ENCODE assay signal across 10 cellular contexts in the genomic region with DNA sequence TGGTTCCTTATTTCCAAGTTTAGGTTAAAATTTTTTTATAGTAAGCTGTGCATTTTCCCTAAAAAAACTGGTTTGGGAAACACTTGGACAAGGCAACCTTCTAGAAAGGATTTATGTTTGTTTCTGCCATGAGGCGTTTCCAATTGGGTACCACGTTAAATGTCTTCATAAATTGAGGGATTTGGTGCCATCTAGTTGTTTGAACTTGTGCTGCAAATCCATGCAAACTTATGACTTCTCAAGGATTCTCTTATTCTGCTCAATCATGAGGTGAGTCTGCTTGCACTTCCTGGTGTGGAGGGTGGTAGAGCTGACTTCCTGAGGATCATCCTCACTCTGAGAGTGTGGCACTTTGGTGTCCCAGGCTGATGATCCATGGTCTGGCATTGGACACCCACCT.
DNase-seq lines count a peak whose midpoint lies in the region; ATAC-seq and TF ChIP-seq lines count a peak whose summit lies in the region.
"Had no signal": no experiment of that assay in that cellular context is flagged by ENCODE, and none has a peak within 500 bp of the region (broad histone marks: within the 10 kb centered on the region; RNA-seq: fewer than 3 reads in every experiment).

No MANE protein-coding gene starts in this region.

- H3K9me3 Mint-ChIP-seq in HFFc6 = peaks cover 1% of the 10 kb centered on the region
- H3K9me3 Mint-ChIP-seq in Calu3 (ENCODE audit: low read depth, unreplicated experiment) = peaks cover under 1% of the 10 kb centered on the region

- peaks cover 44% of the 10 kb centered on the region for H3K36me3 Mint-ChIP-seq in HFFc6 (ENCODE audit: low read depth)
- H3K36me3 Mint-ChIP-seq in Calu3 (ENCODE audit: insufficient read depth, unreplicated experiment) = peaks cover 17% of the 10 kb centered on the region

- no peak overlapping the region for H3K27ac Mint-ChIP-seq in HFFc6
- no peak overlapping the region for H3K27ac Mint-ChIP-seq in Calu3 (ENCODE audit: unreplicated experiment)

- in situ Hi-C loops in ACHN (cut with HindIII; ENCODE audit: low pct_ligation_motif_present, low pct_unique_long_range_greater_than_20kb, low sequenced_read_pairs) = no loop called here

- TF ChIP-seq CTCF in HFFc6 (IDR thresholded peaks at IDR 0.05) (peak; percentile 52), Calu3 (IDR thresholded peaks at IDR 0.05; ENCODE audit: unreplicated experiment) (no peak)

- BruUV-seq in Calu3 (replicated peaks; lab: Mats Ljungman, UMichigan) = no TSS peak

- CTCF ChIA-PET in Calu3 (lab: Charles Lee) = no interaction called here

- H3K27me3 Mint-ChIP-seq in HFFc6 (ENCODE audit: insufficient read depth) = no peaks in the 10 kb centered on the region
- no peaks in the 10 kb centered on the region for H3K27me3 Mint-ChIP-seq in Calu3 (ENCODE audit: unreplicated experiment)

- H3K4me3 Mint-ChIP-seq in HFFc6 = no peak overlapping the region
- no peak overlapping the region for H3K4me3 Mint-ChIP-seq in Calu3 (ENCODE audit: low read depth, unreplicated experiment)

- DNase-seq in ACHN = peak; percentile 20
- peak; percentile 11 for DNase-seq in HFFc6
- DNase-seq in SIG-M5 (lab: John Stamatoyannopoulos, UW) = peak; percentile 34
- peak; percentile 11 for DNase-seq in globus pallidus (ENCODE audit: low spot score)
- DNase-seq in germinal center (ENCODE audit: low spot score) = no peak
- DNase-seq in D341Med (ENCODE audit: low spot score) = no peak
- no peak for DNase-seq in Calu3
- DNase-seq: DMS79 had no signal

- intact Hi-C loops in Calu3 (cut with micrococcal nuclease; ENCODE audit: unreplicated experiment) = loop anchor here (2.0 to 5.0 kb wide), 2 partner anchors 60 to 541 kb away; a partner anchor contains a TSS

- no peak for ATAC-seq in GM21825 (IDR thresholded peaks at IDR 0.05; ENCODE audit: unreplicated experiment)
- ATAC-seq: sciatic nerve had no signal

- no peaks in the 10 kb centered on the region for H3K4me1 Mint-ChIP-seq in HFFc6 (ENCODE audit: low read depth)
- H3K4me1 Mint-ChIP-seq in Calu3 (ENCODE audit: low read depth, unreplicated experiment) = no peaks in the 10 kb centered on the region

Comparison
In these comparisons a context has a peak if more than half of its experiments do, and no peak if none do; other contexts are left out.
1. DNase-seq: peak in ACHN (single experiment), HFFc6 (single experiment), SIG-M5 (single experiment) and globus pallidus (single experiment); none in germinal center (single experiment), D341Med (single experiment) and Calu3 (single experiment).